17 cellular contexts compared by ENCODE assay signal in genomic region chr2:117941693-117942092, GRCh38.
DNase-seq lines count a peak whose midpoint lies in the region; ATAC-seq and TF ChIP-seq lines count a peak whose summit lies in the region.
"Had no signal": no experiment of that assay in that cellular context is flagged by ENCODE, and none has a peak within 500 bp of the region (broad histone marks: within the 10 kb centered on the region; RNA-seq: fewer than 3 reads in every experiment).

No MANE protein-coding gene starts in this region.

- H3K4me3 ChIP-seq in osteoblast (ENCODE audit: insufficient read depth, low read length): no peak overlapping the region
- H3K4me3 ChIP-seq in thyroid gland (replicated peaks in 1 of 3): no peak overlapping the region
- no peak overlapping the region for H3K4me3 ChIP-seq in GM23338
- H3K4me3 ChIP-seq: BLaER1 treated with 17β-estradiol and CSF1 and Interleukin-3, amounts not matched to agents 10 nM and 100 nM had no signal

- no peak for TF ChIP-seq POLR2A in thyroid gland (IDR thresholded peaks at IDR 0.05)

- peaks cover 68% of the 10 kb centered on the region for H3K4me1 Mint-ChIP-seq in HFFc6 (ENCODE audit: low read depth)
- peaks cover 20% of the 10 kb centered on the region for H3K4me1 Mint-ChIP-seq in glutamatergic neuron (ENCODE audit: low read depth, unreplicated experiment)
- no peaks in the 10 kb centered on the region for H3K4me1 Mint-ChIP-seq in osteocyte (ENCODE audit: unreplicated experiment)
- H3K4me1 Mint-ChIP-seq in GM23338: peaks cover 5% of the 10 kb centered on the region; the same call in 2 of the 3 replicates
- H3K4me1 Mint-ChIP-seq: B cell; CD8-positive, alpha-beta memory T cell had no signal

- H3K9me2 ChIP-seq in GM23338 (ENCODE audit: insufficient read depth): no peaks in the 10 kb centered on the region

- H4K20me1 ChIP-seq in osteoblast (ENCODE audit: insufficient read depth, low read length): no peaks in the 10 kb centered on the region
- no peaks in the 10 kb centered on the region; the same call in 1 of the 2 replicates for H4K20me1 ChIP-seq in GM23338 (replicated peaks; ENCODE audit: insufficient read depth)

- TF ChIP-seq CTCF in HFFc6 (IDR thresholded peaks at IDR 0.05) (no peak), glutamatergic neuron (IDR thresholded peaks at IDR 0.05; ENCODE audit: partially characterized antibody, unreplicated experiment) (no peak), osteoblast (IDR thresholded peaks at IDR 0.05; ENCODE audit: extremely low read depth, low read depth, low read length) (no peak), thyroid gland (IDR thresholded peaks at IDR 0.05) (no peak), osteocyte (IDR thresholded peaks at IDR 0.05) (no peak), GM23338 (conservative IDR thresholded peaks at IDR 0.05; ENCODE audit: low read depth in 2 of 2) (no peak)

- H2AFZ ChIP-seq in osteoblast (ENCODE audit: low read length) (no peak overlapping the region), GM23338 (no peak overlapping the region)

- H3K27me3 Mint-ChIP-seq in HFFc6 (ENCODE audit: insufficient read depth) (no peaks in the 10 kb centered on the region), glutamatergic neuron (ENCODE audit: unreplicated experiment) (peaks cover 1% of the 10 kb centered on the region), osteocyte (ENCODE audit: unreplicated experiment) (no peaks in the 10 kb centered on the region), GM23338 (ENCODE audit: insufficient read depth, low read depth, poor library complexity) (peaks cover 3% of the 10 kb centered on the region)
- H3K27me3 Mint-ChIP-seq: B cell; CD4-positive, CD25-positive, alpha-beta regulatory T cell; CD8-positive, alpha-beta memory T cell had no signal

- H3K27me3 ChIP-seq in osteoblast (ENCODE audit: insufficient read depth, low read length) (no peaks in the 10 kb centered on the region), thyroid gland (no peaks in the 10 kb centered on the region), GM23338 (ENCODE audit: insufficient read depth) (no peaks in the 10 kb centered on the region)
- H3K27me3 ChIP-seq: BLaER1 treated with 17β-estradiol and CSF1 and Interleukin-3, amounts not matched to agents 10 nM and 100 nM had no signal

- WGBS in thyroid gland, 2 donors: 92 to 94% methylated on average over 5 of the region's 5 CpGs

- H3K9me3 Mint-ChIP-seq in HFFc6 (no peaks in the 10 kb centered on the region), glutamatergic neuron (ENCODE audit: unreplicated experiment) (peaks cover 8% of the 10 kb centered on the region), osteocyte (ENCODE audit: unreplicated experiment) (no peaks in the 10 kb centered on the region), GM23338 (no peaks in the 10 kb centered on the region)
- H3K9me3 Mint-ChIP-seq: CD4-positive, CD25-positive, alpha-beta regulatory T cell; CD8-positive, alpha-beta memory T cell; H9 had no signal

- intact Hi-C loops in thyroid gland (cut with DNase I): no loop called here

- H3F3A ChIP-seq in GM23338 (replicated peaks; ENCODE audit: low read depth): no peaks in the 10 kb centered on the region

- H3K4me3 Mint-ChIP-seq in HFFc6 (no peak overlapping the region), glutamatergic neuron (ENCODE audit: unreplicated experiment) (no peak overlapping the region), osteocyte (ENCODE audit: unreplicated experiment) (no peak overlapping the region), GM23338 (no peak overlapping the region)
- H3K4me3 Mint-ChIP-seq: B cell; CD4-positive, CD25-positive, alpha-beta regulatory T cell; CD8-positive, alpha-beta memory T cell; H9 had no signal

- H3K4me2 ChIP-seq in osteoblast (ENCODE audit: insufficient read depth, low read length) (no peak overlapping the region), GM23338 (no peak overlapping the region)
- H3K4me2 ChIP-seq: BLaER1 treated with 17β-estradiol and CSF1 and Interleukin-3, amounts not matched to agents 10 nM and 100 nM had no signal

- no peak for ATAC-seq in GM23338
- no peak for ATAC-seq in HG03432 (IDR thresholded peaks at IDR 0.05; ENCODE audit: unreplicated experiment)

- peak overlapping the region; percentile 86 for H3K27ac Mint-ChIP-seq in HFFc6
- H3K27ac Mint-ChIP-seq in glutamatergic neuron (ENCODE audit: unreplicated experiment): peak overlapping the region; percentile 88
- no peak overlapping the region for H3K27ac Mint-ChIP-seq in osteocyte (ENCODE audit: unreplicated experiment)
- no peak overlapping the region for H3K27ac Mint-ChIP-seq in GM23338

- H3K79me2 ChIP-seq in osteoblast (ENCODE audit: insufficient read depth, low read length) (no peaks in the 10 kb centered on the region), GM23338 (replicated peaks; ENCODE audit: insufficient read depth) (no peaks in the 10 kb centered on the region)

- H3K36me3 Mint-ChIP-seq in HFFc6 (ENCODE audit: low read depth) (peaks cover 43% of the 10 kb centered on the region), glutamatergic neuron (ENCODE audit: unreplicated experiment) (peaks cover 12% of the 10 kb centered on the region), osteocyte (ENCODE audit: unreplicated experiment) (peaks cover 50% of the 10 kb centered on the region), GM23338 (ENCODE audit: low read depth) (peaks cover 34% of the 10 kb centered on the region)

- H3K27ac ChIP-seq in osteoblast (ENCODE audit: low read depth, low read length): peak overlapping the region; percentile 44
- peak overlapping the region; percentile 62 to 80 (median 79) for H3K27ac ChIP-seq in thyroid gland
- H3K27ac ChIP-seq in GM23338 (ENCODE audit: low read depth): no peak overlapping the region
- H3K27ac ChIP-seq: BLaER1 treated with 17β-estradiol and CSF1 and Interleukin-3, amounts not matched to agents 10 nM and 100 nM; HL-60 had no signal

- peaks cover 71% of the 10 kb centered on the region for H3K36me3 ChIP-seq in osteoblast (ENCODE audit: insufficient read depth, low read length)
- H3K36me3 ChIP-seq in thyroid gland: peaks cover 0 to 22% of the 10 kb centered on the region in 2 donors
- peaks cover 23% of the 10 kb centered on the region for H3K36me3 ChIP-seq in GM23338 (ENCODE audit: insufficient read depth)

- H3K4me1 ChIP-seq in osteoblast (ENCODE audit: insufficient read depth, low read length): peaks cover 20% of the 10 kb centered on the region
- H3K4me1 ChIP-seq in thyroid gland: peaks cover 51 to 65% of the 10 kb centered on the region in 2 donors
- no peaks in the 10 kb centered on the region for H3K4me1 ChIP-seq in GM23338 (ENCODE audit: insufficient read depth)
- H3K4me1 ChIP-seq: BLaER1 treated with 17β-estradiol and CSF1 and Interleukin-3, amounts not matched to agents 10 nM and 100 nM had no signal

- no peaks in the 10 kb centered on the region for H3K9me3 ChIP-seq in osteoblast (ENCODE audit: low read depth, low read length)
- H3K9me3 ChIP-seq in thyroid gland: no peaks in the 10 kb centered on the region
- H3K9me3 ChIP-seq: BLaER1 treated with 17β-estradiol and CSF1 and Interleukin-3, amounts not matched to agents 10 nM and 100 nM had no signal

- DNase-seq in HFFc6 (no peak), glutamatergic neuron (peak; percentile 28), osteoblast (ENCODE audit: insufficient read length, low spot score, missing footprints) (no peak), thyroid gland (no peak), osteocyte (ENCODE audit: extremely low spot score, unreplicated experiment) (no peak), GM23338 (ENCODE audit: low spot score) (no peak)
- DNase-seq: CD4-positive, CD25-positive, alpha-beta regulatory T cell; CD8-positive, alpha-beta memory T cell; COR-L47; DMS 273 treated with DMSO at 0.1 percent for 48 hours; DMS53; DND-41; H9 had no signal

TF ChIP-seq in GM23338, 12 proteins besides CTCF, POLR2A, EP300 and RAD21 (continues in another document):
- TF ChIP-seq JUNB (IDR thresholded peaks at IDR 0.05; ENCODE audit: unreplicated experiment) (no peak), ZNF331 (CRISPR knock-in tag; IDR thresholded peaks at IDR 0.05; ENCODE audit: low read depth) (no peak), NANOG (IDR thresholded peaks at IDR 0.05; ENCODE audit: borderline replicate concordance) (no peak), CREB1 (CRISPR knock-in tag; IDR thresholded peaks at IDR 0.05; ENCODE audit: low read depth) (no peak), EZH2 (IDR thresholded peaks at IDR 0.05; ENCODE audit: low read depth, unreplicated experiment) (no peak), ZNF114 (CRISPR knock-in tag; IDR thresholded peaks at IDR 0.05) (no peak)
- TF ChIP-seq, protein P1, sequence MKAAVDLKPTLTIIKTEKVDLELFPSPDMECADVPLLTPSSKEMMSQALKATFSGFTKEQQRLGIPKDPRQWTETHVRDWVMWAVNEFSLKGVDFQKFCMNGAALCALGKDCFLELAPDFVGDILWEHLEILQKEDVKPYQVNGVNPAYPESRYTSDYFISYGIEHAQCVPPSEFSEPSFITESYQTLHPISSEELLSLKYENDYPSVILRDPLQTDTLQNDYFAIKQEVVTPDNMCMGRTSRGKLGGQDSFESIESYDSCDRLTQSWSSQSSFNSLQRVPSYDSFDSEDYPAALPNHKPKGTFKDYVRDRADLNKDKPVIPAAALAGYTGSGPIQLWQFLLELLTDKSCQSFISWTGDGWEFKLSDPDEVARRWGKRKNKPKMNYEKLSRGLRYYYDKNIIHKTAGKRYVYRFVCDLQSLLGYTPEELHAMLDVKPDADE (IDR thresholded peaks at IDR 0.05): no peak

Comparison
In these comparisons a context has a peak if more than half of its experiments do, and no peak if none do; other contexts are left out.
1. H3K27ac Mint-ChIP-seq: peak in HFFc6 (single experiment) and glutamatergic neuron (single experiment); none in osteocyte (single experiment) and GM23338 (single experiment).